ENCODE assay signal across 17 cellular contexts in the genomic region with DNA sequence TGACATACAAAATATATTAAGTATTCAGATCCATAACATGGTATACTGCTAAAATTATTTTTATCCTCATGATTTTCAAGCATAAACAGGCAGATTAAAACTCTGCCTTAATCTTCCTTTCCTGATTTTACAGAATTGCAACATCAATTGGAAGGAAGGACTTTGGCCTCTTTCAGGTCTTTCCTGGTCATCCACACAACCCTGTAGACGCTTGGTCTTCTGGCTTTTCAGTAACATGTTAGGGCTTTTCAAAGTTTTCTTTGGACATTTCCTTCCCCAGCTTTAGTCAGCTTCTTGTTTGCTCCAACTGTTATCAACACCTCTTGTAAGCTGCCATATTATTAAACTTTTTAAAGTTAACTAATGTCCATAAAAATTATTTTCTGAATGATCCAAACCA.
DNase-seq lines count a peak whose midpoint lies in the region; ATAC-seq and TF ChIP-seq lines count a peak whose summit lies in the region.
"Had no signal": no experiment of that assay in that cellular context is flagged by ENCODE, and none has a peak within 500 bp of the region (broad histone marks: within the 10 kb centered on the region; RNA-seq: fewer than 3 reads in every experiment).

No MANE protein-coding gene starts in this region.

- ATAC-seq in left ventricle myocardium superior (peak; percentile 67), right lobe of liver (peak; percentile 74 to 92 (median 90)), HG03520 (IDR thresholded peaks at IDR 0.05; ENCODE audit: unreplicated experiment) (no peak)
- ATAC-seq: GM12878 had no signal

- 15% methylated on average over 1 of the region's 1 CpG for WGBS in right lobe of liver (ENCODE audit: insufficient coverage, low coverage, low lambda C conversion rate, missing lambda C conversion rate)

- H3K27ac ChIP-seq in right lobe of liver: peak overlapping the region in 1 of 3 donors; percentile 11
- H3K27ac ChIP-seq: 22Rv1, BLaER1, GM23248 had no signal

- H3K4me1 ChIP-seq in right lobe of liver: peaks cover 0 to 9% (median 0%) of the 10 kb centered on the region in 4 donors
- H3K4me1 ChIP-seq: BLaER1, Caco-2 had no signal

- no peaks in the 10 kb centered on the region for H3K9me3 ChIP-seq in right lobe of liver
- H3K9me3 ChIP-seq: BLaER1, Caco-2 had no signal

- DNase-seq in DMS53 (lab: John Stamatoyannopoulos, UW) (peak; percentile 10), DMS53 treated with DMSO at 0.1 percent for 48 hours (lab: John Stamatoyannopoulos, UW; ENCODE audit: unreplicated experiment) (no peak), LoVo (ENCODE audit: low spot score) (peak; percentile 23), left ventricle myocardium superior (no peak), right lobe of liver (no peak), NCI-H524 treated with DMSO at 0.1 percent for 48 hours (lab: John Stamatoyannopoulos, UW) (no peak), KG1 (lab: John Stamatoyannopoulos, UW) (no peak)
- DNase-seq: AML-193; Caco-2; CD8-positive, alpha-beta memory T cell; DMS79; GM23248; H7 had no signal

- no peaks in the 10 kb centered on the region for H3K27me3 ChIP-seq in right lobe of liver
- H3K27me3 ChIP-seq: BLaER1 had no signal

- no peaks in the 10 kb centered on the region for H3K36me3 ChIP-seq in right lobe of liver
- H3K36me3 ChIP-seq: BLaER1 had no signal

- no peak for TF ChIP-seq CTCF in right lobe of liver (IDR thresholded peaks at IDR 0.05)

- TF ChIP-seq POLR2A in right lobe of liver (IDR thresholded peaks at IDR 0.05): no peak

- no peak overlapping the region for H3K4me3 ChIP-seq in right lobe of liver
- H3K4me3 ChIP-seq: BLaER1, GM12878, GM23248 had no signal

- intact Hi-C loops in left ventricle myocardium superior (cut with micrococcal nuclease): no loop called here
- intact Hi-C loops in right lobe of liver (cut with DNase I): no loop called here

Comparison
In these comparisons a context has a peak if more than half of its experiments do, and no peak if none do; other contexts are left out.
1. DNase-seq: peak in DMS53 (single experiment) and LoVo (single experiment); none in DMS53 treated with DMSO at 0.1 percent for 48 hours (single experiment), left ventricle myocardium superior (single experiment), right lobe of liver (0 of 3), NCI-H524 treated with DMSO at 0.1 percent for 48 hours (single experiment) and KG1 (single experiment).